ENCODE assay signal across 1 cellular context in genomic region chr3:71512544-71512943, GRCh38.
TF ChIP-seq lines count a peak whose summit lies in the region.

No MANE protein-coding gene starts in this region.

TF ChIP-seq in GM23338, 12 proteins besides CTCF, POLR2A, EP300 and RAD21:
- TF ChIP-seq ZNF462 (CRISPR knock-in tag; IDR thresholded peaks at IDR 0.05) (no peak), EZH2phosphoT487 (IDR thresholded peaks at IDR 0.05; ENCODE audit: unreplicated experiment) (no peak), ETS1 (IDR thresholded peaks at IDR 0.05) (no peak), CREB1 (CRISPR knock-in tag; IDR thresholded peaks at IDR 0.05; ENCODE audit: low read depth) (no peak), EZH2 (IDR thresholded peaks at IDR 0.05; ENCODE audit: low read depth, unreplicated experiment) (no peak), ZNF331 (CRISPR knock-in tag; IDR thresholded peaks at IDR 0.05; ENCODE audit: low read depth) (no peak), NANOG (IDR thresholded peaks at IDR 0.05; ENCODE audit: borderline replicate concordance) (no peak), JUNB (IDR thresholded peaks at IDR 0.05; ENCODE audit: unreplicated experiment) (no peak), ZNF114 (CRISPR knock-in tag; IDR thresholded peaks at IDR 0.05) (no peak), POLR2AphosphoS5 (IDR thresholded peaks at IDR 0.05; ENCODE audit: low read depth) (no peak)
TF ChIP-seq in GM23338: peak in this region for 0.
